8 cellular contexts compared by ENCODE assay signal in genomic region chr15:75198560-75199346, GRCh38. TPM values are rescaled to one million over a fixed set of nuclear protein-coding genes. Genes with fewer than 3 reads are reported as not detected.
DNase-seq lines count a peak whose midpoint lies in the region; ATAC-seq and TF ChIP-seq lines count a peak whose summit lies in the region.

No MANE protein-coding gene starts in this region.

- ATAC-seq in DND-41 (ENCODE audit: insufficient read depth, low read depth) (peak; percentile 45), GM19035 (IDR thresholded peaks at IDR 0.05; ENCODE audit: unreplicated experiment) (no peak), aorta (ENCODE audit: low FRiP score) (no peak), left cardiac atrium (no peak)

- no peak for TF ChIP-seq CTCF in DND-41 (IDR thresholded peaks at IDR 0.05; ENCODE audit: borderline replicate concordance, extremely low read depth, low read length, poor library complexity, severe bottlenecking)
- TF ChIP-seq CTCF in fibroblast of villous mesenchyme (IDR thresholded peaks at IDR 0.05; ENCODE audit: insufficient read depth, low read depth, low read length): no peak

- H3K4me2 ChIP-seq in DND-41 (ENCODE audit: insufficient read depth, low read length): peak overlapping the region; percentile 45

- WGBS in aorta, 2 donors: 81 to 87% methylated on average over 3 of the region's 3 CpGs

- H3K27ac ChIP-seq in DND-41 (ENCODE audit: low read length): peak overlapping the region; percentile 74
- H3K27ac ChIP-seq in aorta (ENCODE audit: low read depth in 1 of 2, low read length in 2 of 2): no peak overlapping the region
- no peak overlapping the region for H3K27ac ChIP-seq in effector memory CD4-positive, alpha-beta T cell (ENCODE audit: insufficient read depth, low read length, poor library complexity, severe bottlenecking)

- H3K4me1 ChIP-seq in DND-41 (ENCODE audit: insufficient read depth, low read length) (peaks cover 47% of the 10 kb centered on the region), aorta (ENCODE audit: control insufficient read depth in 1 of 2, insufficient read depth in 2 of 2, low read length in 2 of 2) (no peaks in the 10 kb centered on the region)
- peaks cover 26% of the 10 kb centered on the region for H3K4me1 ChIP-seq in effector memory CD4-positive, alpha-beta T cell (ENCODE audit: control insufficient read depth, insufficient read depth, low read length, poor library complexity, severe bottlenecking)

- H3K27me3 ChIP-seq in DND-41 (ENCODE audit: insufficient read depth, low read length, poor library complexity): no peaks in the 10 kb centered on the region
- H3K27me3 ChIP-seq in aorta (ENCODE audit: control insufficient read depth in 1 of 2, insufficient read depth in 2 of 2, low read length in 1 of 2): no peaks in the 10 kb centered on the region
- H3K27me3 ChIP-seq in effector memory CD4-positive, alpha-beta T cell (replicated peaks; ENCODE audit: control insufficient read depth, insufficient read depth, low read length, poor library complexity, severe bottlenecking): no peaks in the 10 kb centered on the region

- H3K9me3 ChIP-seq in DND-41 (ENCODE audit: insufficient read depth, low read length, severe bottlenecking): no peaks in the 10 kb centered on the region
- H3K9me3 ChIP-seq in aorta (ENCODE audit: control insufficient read depth, low read length): no peaks in the 10 kb centered on the region
- H3K9me3 ChIP-seq in effector memory CD4-positive, alpha-beta T cell (ENCODE audit: control insufficient read depth, low read length): no peaks in the 10 kb centered on the region

- H3K9ac ChIP-seq in DND-41 (ENCODE audit: low read depth, low read length): peak overlapping the region; percentile 33

- peaks cover 22% of the 10 kb centered on the region for H3K79me2 ChIP-seq in DND-41 (ENCODE audit: insufficient read depth, low read length)

- H3K36me3 ChIP-seq in DND-41 (ENCODE audit: insufficient read depth, low read length) (peaks cover 5% of the 10 kb centered on the region; the same call in 1 of the 2 replicates), aorta (ENCODE audit: control insufficient read depth in 1 of 2, insufficient read depth in 2 of 2, low read length in 1 of 2) (no peaks in the 10 kb centered on the region)
- H3K36me3 ChIP-seq in effector memory CD4-positive, alpha-beta T cell (ENCODE audit: control insufficient read depth, insufficient read depth, low read length): no peaks in the 10 kb centered on the region

- peak overlapping the region; percentile 66 for H2AFZ ChIP-seq in DND-41 (ENCODE audit: low read depth, low read length)

- peak overlapping the region in 1 of 2 experiments; percentile 23; a peak in 2 of 4 replicates for H3K4me3 ChIP-seq in DND-41 (ENCODE audit: low read depth in 1 of 2, low read length in 2 of 2)
- no peak overlapping the region for H3K4me3 ChIP-seq in fibroblast of villous mesenchyme (ENCODE audit: low read depth, low read length)
- H3K4me3 ChIP-seq in aorta (ENCODE audit: low read length in 2 of 2): no peak overlapping the region
- H3K4me3 ChIP-seq in effector memory CD4-positive, alpha-beta T cell (ENCODE audit: insufficient read depth, low read depth, low read length, poor library complexity, severe bottlenecking): no peak overlapping the region

- peaks cover 16% of the 10 kb centered on the region for H4K20me1 ChIP-seq in DND-41 (ENCODE audit: insufficient read depth, low read length)

- intact Hi-C loops in aorta (cut with DNase I): no loop called here
- intact Hi-C loops in left cardiac atrium (cut with DNase I): no loop called here

- DNase-seq in DND-41 (peak; percentile 76), H4 (ENCODE audit: low spot score) (peak; percentile 76), RKO (ENCODE audit: low spot score) (peak; percentile 15), fibroblast of villous mesenchyme (ENCODE audit: low read depth) (peak; percentile 61), aorta (no peak), left cardiac atrium (no peak)
- no peak for DNase-seq in effector memory CD4-positive, alpha-beta T cell

RNA-seq across cellular contexts. Expression of gene C15orf39, which starts 2.9 kb away (rescaled TPM):
- total RNA-seq in H4 (2014; rRNA removed; shearing (Covaris generic)): 9.2 and 10.8 TPM in 2 replicates
- total RNA-seq in fibroblast of villous mesenchyme: 8.1 and 9.1 TPM in 2 replicates
- 10 to 100 TPM; 24.6 to 26.8 TPM for total RNA-seq in aorta
- 1 to 10 TPM; 8.1 to 8.6 TPM for polyA plus RNA-seq in aorta
- total RNA-seq in left cardiac atrium: 10 to 100 TPM in 1 of 2 donors, 1 to 10 TPM in 1; 9.0 to 14.2 TPM

RNA-seq across cellular contexts. Expression of gene GOLGA6C, which starts 59.4 kb away (rescaled TPM):
- not detected in 2 replicates for total RNA-seq in H4 (2014; rRNA removed; shearing (Covaris generic))
- total RNA-seq in fibroblast of villous mesenchyme (not detected in 2 replicates), aorta (not detected), left cardiac atrium (not detected)
- not detected for polyA plus RNA-seq in aorta

Comparison
In these comparisons a context has a peak if more than half of its experiments do, and no peak if none do; other contexts are left out.
1. DNase-seq: peak in DND-41 (single experiment), H4 (single experiment), RKO (single experiment) and fibroblast of villous mesenchyme (single experiment); none in aorta (0 of 2), effector memory CD4-positive, alpha-beta T cell (0 of 3) and left cardiac atrium (single experiment).